Comparison of ENCODE assay signal across 14 cellular contexts in genomic region chr5:32708949-32709348, GRCh38. TPM values are rescaled to one million over a fixed set of nuclear protein-coding genes. Genes with fewer than 3 reads are reported as not detected.
DNase-seq lines count a peak whose midpoint lies in the region; ATAC-seq and TF ChIP-seq lines count a peak whose summit lies in the region.
"Had no signal": no experiment of that assay in that cellular context is flagged by ENCODE, and none has a peak within 500 bp of the region (broad histone marks: within the 10 kb centered on the region; RNA-seq: fewer than 3 reads in every experiment).

No MANE protein-coding gene starts in this region.

- in situ Hi-C loops in IMR-90 (cut with MboI; ENCODE audit: low sequenced_read_pairs): no loop called here

- H2AFZ ChIP-seq in IMR-90 (replicated peaks; ENCODE audit: low read length, poor library complexity) (peak overlapping the region; percentile 60), trophoblast cell (ENCODE audit: insufficient read depth, low read length, poor library complexity) (no peak overlapping the region)

- DNase-seq in GDM1 (lab: John Stamatoyannopoulos, UW) (peak; percentile 17), IMR-90 (no peak), glutamatergic neuron (no peak), trophoblast cell (no peak), sciatic nerve (ENCODE audit: low spot score) (no peak), NCI-H526 treated with DMSO at 0.1 percent for 48 hours (lab: John Stamatoyannopoulos, UW) (no peak)
- no peak for DNase-seq in effector memory CD4-positive, alpha-beta T cell
- DNase-seq: cortex of kidney, NCI-H1436 treated with DMSO at 0.1 percent for 48 hours had no signal

- peaks cover 11% of the 10 kb centered on the region for H3K27me3 Mint-ChIP-seq in glutamatergic neuron (ENCODE audit: unreplicated experiment)

- H3K4me1 ChIP-seq in IMR-90 (ENCODE audit: control insufficient read depth, insufficient read depth, low read length): no peaks in the 10 kb centered on the region; the same call in 1 of the 2 replicates
- H3K4me1 ChIP-seq in trophoblast cell (ENCODE audit: control insufficient read depth in 1 of 2, insufficient read depth in 2 of 2, low read length in 2 of 2): peaks cover 10 to 25% of the 10 kb centered on the region in 2 experiments
- H3K4me1 ChIP-seq in effector memory CD4-positive, alpha-beta T cell (ENCODE audit: control insufficient read depth, insufficient read depth, low read length, poor library complexity, severe bottlenecking): no peaks in the 10 kb centered on the region

- TF ChIP-seq CTCF in IMR-90 (conservative IDR thresholded peaks at IDR 0.05; ENCODE audit: low read depth, low read length): no peak
- no peak for TF ChIP-seq CTCF in glutamatergic neuron (IDR thresholded peaks at IDR 0.05; ENCODE audit: partially characterized antibody, unreplicated experiment)

- H3K36me3 Mint-ChIP-seq in glutamatergic neuron (ENCODE audit: unreplicated experiment): no peaks in the 10 kb centered on the region

- H3K14ac ChIP-seq in IMR-90 (replicated peaks; ENCODE audit: low read depth, low read length) (no peak overlapping the region), trophoblast cell (ENCODE audit: low read length) (no peak overlapping the region)

- H3K27ac ChIP-seq in IMR-90 (ENCODE audit: insufficient read depth, low read length): no peak overlapping the region
- H3K27ac ChIP-seq in trophoblast cell (ENCODE audit: low read depth, low read length): no peak overlapping the region
- no peak overlapping the region for H3K27ac ChIP-seq in effector memory CD4-positive, alpha-beta T cell (ENCODE audit: insufficient read depth, low read length, poor library complexity, severe bottlenecking)

- no peaks in the 10 kb centered on the region for H3K4me1 Mint-ChIP-seq in glutamatergic neuron (ENCODE audit: low read depth, unreplicated experiment)

- H3K4ac ChIP-seq in IMR-90 (ENCODE audit: low read depth, low read length) (peak overlapping the region; percentile 59; the same call in 1 of the 2 replicates), trophoblast cell (ENCODE audit: low read depth, low read length) (no peak overlapping the region)

- H3K4me2 ChIP-seq in IMR-90 (ENCODE audit: low read depth, low read length): no peak overlapping the region
- peak overlapping the region; percentile 37 for H3K4me2 ChIP-seq in trophoblast cell (ENCODE audit: low read length)

- TF ChIP-seq POLR2A in IMR-90 (IDR thresholded peaks at IDR 0.05; ENCODE audit: low read depth, low read length): no peak

- intact Hi-C loops in IMR-90 (cut with micrococcal nuclease) (no loop called here), sciatic nerve (cut with DNase I) (no loop called here)

- H3K23ac ChIP-seq in IMR-90 (ENCODE audit: low read depth, low read length) (no peak overlapping the region), trophoblast cell (ENCODE audit: low read length) (no peak overlapping the region)

- H3K18ac ChIP-seq in IMR-90 (ENCODE audit: low read depth, low read length): no peak overlapping the region; the same call in 1 of the 2 replicates
- H3K18ac ChIP-seq in trophoblast cell (ENCODE audit: low read length): no peak overlapping the region

- H2AK5ac ChIP-seq in IMR-90 (ENCODE audit: low read depth, low read length): peak overlapping the region; percentile 78
- H2AK5ac ChIP-seq in trophoblast cell (ENCODE audit: low read length): no peak overlapping the region

- no peak for TF ChIP-seq RAD21 in IMR-90 (IDR thresholded peaks at IDR 0.05; ENCODE audit: low read length)

- no peaks in the 10 kb centered on the region; the same call in 1 of the 2 replicates for H3K9me1 ChIP-seq in IMR-90 (ENCODE audit: insufficient read depth, low read length)

- peak overlapping the region; percentile 44 for H4K12ac ChIP-seq in trophoblast cell (ENCODE audit: low read depth, low read length)

- peak overlapping the region; percentile 24; the same call in 1 of the 2 replicates for H4K5ac ChIP-seq in IMR-90 (ENCODE audit: low read depth, low read length)

- H3K56ac ChIP-seq in IMR-90 (ENCODE audit: extremely low read depth, insufficient read depth, low read length): no peak overlapping the region

- H3K27me3 ChIP-seq in IMR-90 (ENCODE audit: control insufficient read depth, insufficient read depth, low read length) (no peaks in the 10 kb centered on the region), trophoblast cell (ENCODE audit: insufficient read depth, low read length) (peaks cover 41% of the 10 kb centered on the region)
- H3K27me3 ChIP-seq in effector memory CD4-positive, alpha-beta T cell (replicated peaks; ENCODE audit: control insufficient read depth, insufficient read depth, low read length, poor library complexity, severe bottlenecking): peaks cover 8% of the 10 kb centered on the region
- H3K27me3 ChIP-seq: right lobe of liver had no signal

- BruUV-seq in IMR-90 (replicated peaks; lab: Mats Ljungman, UMichigan): no TSS peak

- H4K91ac ChIP-seq in IMR-90 (ENCODE audit: insufficient read depth, low read depth, low read length): peak overlapping the region; percentile 76
- no peak overlapping the region for H4K91ac ChIP-seq in trophoblast cell (ENCODE audit: low read depth, low read length)

- POLR2A ChIA-PET in IMR-90 (lab: Charles Lee; ENCODE audit: unreplicated experiment): no interaction called here

- peaks cover 5% of the 10 kb centered on the region for H3K9me3 Mint-ChIP-seq in glutamatergic neuron (ENCODE audit: unreplicated experiment)

- H3K79me1 ChIP-seq in IMR-90 (ENCODE audit: low read depth in 1 of 2, low read length in 2 of 2): no peaks in the 10 kb centered on the region; a peak in 2 of 4 replicates
- no peaks in the 10 kb centered on the region for H3K79me1 ChIP-seq in trophoblast cell (ENCODE audit: low read length)

- peak overlapping the region; percentile 36 for H3K4me3 Mint-ChIP-seq in glutamatergic neuron (ENCODE audit: unreplicated experiment)

- CTCF ChIA-PET in IMR-90 (lab: Yijun Ruan, JAX): interaction anchor here (0.6 to 1.9 kb wide), 6 partner anchors 144 to 714 kb away, joined by 3 to 13 read pairs (median 4); no protein-coding TSS in a partner anchor

- peak overlapping the region; percentile 57 to 72; a peak in 3 of 4 replicates for H4K8ac ChIP-seq in IMR-90 (ENCODE audit: low read depth in 2 of 2, low read length in 2 of 2)
- no peak overlapping the region for H4K8ac ChIP-seq in trophoblast cell (ENCODE audit: low read depth, low read length)

- no peak overlapping the region for H2BK12ac ChIP-seq in trophoblast cell (ENCODE audit: low read length)

- H2BK5ac ChIP-seq in IMR-90 (ENCODE audit: low read depth, low read length, poor library complexity, severe bottlenecking): no peak overlapping the region
- H2BK5ac ChIP-seq in trophoblast cell (ENCODE audit: low read depth, low read length, poor library complexity): no peak overlapping the region

- dilution Hi-C loops in IMR-90 (cut with HindIII; ENCODE audit: low sequenced_read_pairs, unreplicated experiment): no loop called here

- peak overlapping the region; percentile 34; the same call in 1 of the 2 replicates for H2BK20ac ChIP-seq in IMR-90 (ENCODE audit: low read depth, low read length)

- no peak overlapping the region for H3K27ac Mint-ChIP-seq in glutamatergic neuron (ENCODE audit: unreplicated experiment)
- H3K27ac Mint-ChIP-seq: activated naive CD4-positive, alpha-beta T cell treated with anti-CD3 and anti-CD28 coated beads, Interleukin-2, amount 50 U/mL, for 72 hours had no signal

- H3K4me3 ChIP-seq in IMR-90 (ENCODE audit: insufficient read depth, low read depth, low read length) (no peak overlapping the region), trophoblast cell (ENCODE audit: low read depth, low read length) (no peak overlapping the region)
- no peak overlapping the region for H3K4me3 ChIP-seq in effector memory CD4-positive, alpha-beta T cell (ENCODE audit: insufficient read depth, low read depth, low read length, poor library complexity, severe bottlenecking)

- H2BK120ac ChIP-seq in IMR-90 (ENCODE audit: low read depth, low read length) (peak overlapping the region; percentile 45), trophoblast cell (ENCODE audit: insufficient read depth, low read length, poor library complexity) (no peak overlapping the region)

- no peaks in the 10 kb centered on the region for H3K9me3 ChIP-seq in IMR-90 (ENCODE audit: control insufficient read depth, insufficient read depth, low read length)
- peaks cover 3% of the 10 kb centered on the region for H3K9me3 ChIP-seq in trophoblast cell (ENCODE audit: insufficient read depth, low read depth, low read length)
- no peaks in the 10 kb centered on the region for H3K9me3 ChIP-seq in effector memory CD4-positive, alpha-beta T cell (ENCODE audit: control insufficient read depth, low read length)
- H3K9me3 ChIP-seq: right lobe of liver had no signal

- WGBS in IMR-90 (ENCODE audit: extremely low coverage in 2 of 2, insufficient read length in 1 of 2), 2 experiments: 80% methylated on average over 4 of the region's 16 CpGs; no CpG with 5 or more reads in 1 of the 2 experiments
- WGBS in trophoblast cell (ENCODE audit: extremely low coverage, insufficient coverage, insufficient read length): no CpG with 5 or more reads among the region's 16 CpGs

- H3K9ac ChIP-seq in IMR-90 (ENCODE audit: low read depth, low read length) (no peak overlapping the region), trophoblast cell (ENCODE audit: low read length) (no peak overlapping the region)

- H2AK9ac ChIP-seq in IMR-90 (replicated peaks; ENCODE audit: low read depth, low read length, poor library complexity): no peak overlapping the region

- H3K36me3 ChIP-seq in IMR-90 (ENCODE audit: control insufficient read depth, insufficient read depth, low read length) (0 out of 2 replicates have a peak, but pooled peaks cover 1% of the 10 kb centered on the region), trophoblast cell (ENCODE audit: control insufficient read depth in 1 of 2, insufficient read depth in 2 of 2, low read length in 2 of 2) (no peaks in the 10 kb centered on the region)
- no peaks in the 10 kb centered on the region for H3K36me3 ChIP-seq in effector memory CD4-positive, alpha-beta T cell (ENCODE audit: control insufficient read depth, insufficient read depth, low read length)
- H3K36me3 ChIP-seq: right lobe of liver had no signal

- no peaks in the 10 kb centered on the region for H4K20me1 ChIP-seq in IMR-90 (ENCODE audit: insufficient read depth, low read length)

- no peaks in the 10 kb centered on the region for H3K79me2 ChIP-seq in trophoblast cell (ENCODE audit: control insufficient read depth, insufficient read depth, low read length, poor library complexity)

- peak overlapping the region; percentile 58 for H2BK15ac ChIP-seq in IMR-90 (ENCODE audit: low read depth, low read length)

- ATAC-seq in IMR-90 (ENCODE audit: low read depth) (no peak), HG02642 (IDR thresholded peaks at IDR 0.05; ENCODE audit: poor library complexity, unreplicated experiment) (no peak), sciatic nerve (no peak)

TF ChIP-seq in IMR-90, 13 proteins besides CTCF, POLR2A, EP300 and RAD21 (continues in another document):
- TF ChIP-seq BHLHE40 (IDR thresholded peaks at IDR 0.05; ENCODE audit: low read depth, low read length) (no peak), MAFK (IDR thresholded peaks at IDR 0.05; ENCODE audit: low read depth, low read length) (no peak)

RNA-seq across cellular contexts. Expression of gene NPR3, which starts 2.2 kb away (rescaled TPM):
- total RNA-seq in IMR-90 (2012; rRNA removed) (88.2 and 89.4 TPM in 2 replicates), glutamatergic neuron (ENCODE audit: unreplicated experiment) (not detected), sciatic nerve (16.0 TPM)
- polyA plus RNA-seq in IMR-90 (2012; rRNA removed): 23.2 and 24.6 TPM in 2 replicates
- 7.5 and 12.4 TPM in 2 replicates for polyA plus RNA-seq in IMR-90 (2012; cell fraction: cytosol; rRNA removed)
- polyA plus RNA-seq in IMR-90 (2012; cell fraction: nucleus; rRNA removed; ENCODE audit: low replicate concordance): 12.3 and 16.2 TPM in 2 replicates
- polyA plus RNA-seq in trophoblast cell (2013): 2.4 and 3.3 TPM in 2 replicates
- total RNA-seq: activated CD8-positive, alpha-beta memory T cell treated with anti-CD3 and anti-CD28 coated beads for 36 hours; T-helper 2 cell treated with Interferon-gamma antibody and Interleukin-4, amounts not matched to agents 100 ng/mL and 5 ng/mL, for 36 hours had no signal

Comparison
In these comparisons a context has a peak if more than half of its experiments do, and no peak if none do; other contexts are left out.
1. RNA of gene NPR3, which starts 2.2 kb away (total RNA-seq): 88.2 to 89.4 TPM in IMR-90 and 16.0 TPM in sciatic nerve (single experiment); not detected in glutamatergic neuron (single experiment); every median in the first group is over 10 times any median in the second.